Comparison of ENCODE assay signal across 7 cellular contexts in the genomic region with DNA sequence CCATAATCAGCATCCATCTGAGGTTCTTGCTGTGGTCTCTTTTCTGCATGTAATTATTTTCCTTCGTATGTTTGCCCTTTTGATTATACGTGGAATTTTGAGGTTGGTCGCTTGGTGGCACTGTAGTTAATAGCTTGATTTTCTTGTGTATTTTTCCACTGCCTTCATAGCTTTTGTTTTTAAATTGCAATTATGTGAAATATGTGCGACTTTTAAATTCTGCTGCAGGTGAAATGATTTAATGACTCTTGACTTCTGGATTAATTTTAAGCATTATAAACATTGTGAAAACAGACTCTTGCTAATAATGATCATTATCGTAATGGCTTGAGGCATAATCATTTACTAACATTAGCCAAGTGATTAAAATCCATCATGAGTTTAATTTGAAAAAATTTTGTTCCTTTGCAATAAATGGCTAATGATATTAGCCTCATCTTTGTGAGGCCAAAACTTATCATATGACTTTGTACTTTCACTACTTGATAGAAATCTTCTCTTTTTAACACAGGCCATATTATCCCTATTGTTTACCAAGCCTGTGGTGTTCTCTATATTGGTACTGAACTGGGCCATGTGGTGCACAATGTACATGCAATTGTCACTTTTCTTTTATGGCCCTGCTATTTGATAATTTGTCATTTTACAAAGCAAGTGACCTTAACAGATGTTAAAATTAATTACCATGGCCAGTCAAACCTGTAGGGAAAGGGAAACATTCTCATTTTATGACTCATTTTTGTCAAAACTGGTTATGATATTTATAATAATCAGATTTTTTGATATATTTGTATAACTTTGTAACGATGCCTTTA.
DNase-seq lines count a peak whose midpoint lies in the region; ATAC-seq and TF ChIP-seq lines count a peak whose summit lies in the region.

No MANE protein-coding gene starts in this region.

- H3K27ac Mint-ChIP-seq in activated naive CD4-positive, alpha-beta T cell treated with anti-CD3 and anti-CD28 coated beads, Interleukin-2, amount 10 ng/mL, durations not matched to agents 7 days and 5 days: no peak overlapping the region

- H3K4me1 ChIP-seq in heart right ventricle: peaks cover 0 to 12% (median 0%) of the 10 kb centered on the region in 9 donors

- no peaks in the 10 kb centered on the region for H3K9me3 Mint-ChIP-seq in activated naive CD4-positive, alpha-beta T cell treated with anti-CD3 and anti-CD28 coated beads, Interleukin-2, amount 10 ng/mL, durations not matched to agents 7 days and 5 days

- no peak overlapping the region for H3K4me3 ChIP-seq in heart right ventricle

- TF ChIP-seq CTCF in heart right ventricle (IDR thresholded peaks at IDR 0.05): peak; percentile 39 to 84 (median 70)

- H3K27ac ChIP-seq in heart right ventricle: no peak overlapping the region

- CTCF ChIA-PET in activated naive CD4-positive, alpha-beta T cell treated with anti-CD3 and anti-CD28 coated beads, Interleukin-2, amount 10 ng/mL, durations not matched to agents 7 days and 5 days (lab: Charles Lee): interaction anchor here (0.6 to 2.4 kb wide), 18 partner anchors 11 to 783 kb away, joined by 3 to 19 read pairs (median 4); no protein-coding TSS in a partner anchor

- no peaks in the 10 kb centered on the region for H3K36me3 ChIP-seq in heart right ventricle

- no peak overlapping the region for H3K4me3 Mint-ChIP-seq in activated naive CD4-positive, alpha-beta T cell treated with anti-CD3 and anti-CD28 coated beads, Interleukin-2, amount 10 ng/mL, durations not matched to agents 7 days and 5 days

- no peaks in the 10 kb centered on the region for H3K27me3 ChIP-seq in heart right ventricle

- no peaks in the 10 kb centered on the region for H3K36me3 Mint-ChIP-seq in activated naive CD4-positive, alpha-beta T cell treated with anti-CD3 and anti-CD28 coated beads, Interleukin-2, amount 10 ng/mL, durations not matched to agents 7 days and 5 days

- no peaks in the 10 kb centered on the region for H3K9me3 ChIP-seq in heart right ventricle

- no peaks in the 10 kb centered on the region for H3K4me1 Mint-ChIP-seq in activated naive CD4-positive, alpha-beta T cell treated with anti-CD3 and anti-CD28 coated beads, Interleukin-2, amount 10 ng/mL, durations not matched to agents 7 days and 5 days

- intact Hi-C loops in heart right ventricle (cut with DNase I): loop anchor here (1.0 to 10.0 kb wide), 18 partner anchors 149 to 912 kb away; partner anchors contain the start of gene ITPRID2 (in 1 of the 10)
- intact Hi-C loops in sciatic nerve (cut with DNase I): loop anchor here (10.0 kb wide), 2 partner anchors 162 to 332 kb away; no protein-coding TSS in a partner anchor

- peaks cover 4% of the 10 kb centered on the region for H3K27me3 Mint-ChIP-seq in activated naive CD4-positive, alpha-beta T cell treated with anti-CD3 and anti-CD28 coated beads, Interleukin-2, amount 10 ng/mL, durations not matched to agents 7 days and 5 days

- peak; percentile 58 for DNase-seq in GM03348 (ENCODE audit: low spot score)
- DNase-seq in NCI-H460 (ENCODE audit: extremely low read depth, low read depth): peak; percentile 71
- peak; percentile 53 for DNase-seq in activated naive CD4-positive, alpha-beta T cell treated with anti-CD3 and anti-CD28 coated beads, Interleukin-2, amount 10 ng/mL, durations not matched to agents 7 days and 5 days
- DNase-seq in heart right ventricle: peak in 1 of 2 donors; percentile 51
- DNase-seq in sciatic nerve (ENCODE audit: low spot score): no peak
- DNase-seq in activated effector memory CD4-positive, alpha-beta T cell treated with Interleukin-2 at 50 U/mL for 16 hours: no peak

- WGBS in heart right ventricle, 2 donors: 24 to 26% methylated on average over 6 of the region's 6 CpGs

- ATAC-seq in HG02885 (IDR thresholded peaks at IDR 0.05; ENCODE audit: poor library complexity, unreplicated experiment) (peak; percentile 66), heart right ventricle (no peak), sciatic nerve (peak; percentile 76)

Comparison
In these comparisons a context has a peak if more than half of its experiments do, and no peak if none do; other contexts are left out.
1. DNase-seq: peak in GM03348 (single experiment), NCI-H460 (single experiment) and activated naive CD4-positive, alpha-beta T cell treated with anti-CD3 and anti-CD28 coated beads, Interleukin-2, amount 10 ng/mL, durations not matched to agents 7 days and 5 days (single experiment); none in sciatic nerve (single experiment) and activated effector memory CD4-positive, alpha-beta T cell treated with Interleukin-2 at 50 U/mL for 16 hours (single experiment).
2. ATAC-seq: peak in HG02885 (single experiment) and sciatic nerve (single experiment); none in heart right ventricle (0 of 8).